In the genomic region with DNA sequence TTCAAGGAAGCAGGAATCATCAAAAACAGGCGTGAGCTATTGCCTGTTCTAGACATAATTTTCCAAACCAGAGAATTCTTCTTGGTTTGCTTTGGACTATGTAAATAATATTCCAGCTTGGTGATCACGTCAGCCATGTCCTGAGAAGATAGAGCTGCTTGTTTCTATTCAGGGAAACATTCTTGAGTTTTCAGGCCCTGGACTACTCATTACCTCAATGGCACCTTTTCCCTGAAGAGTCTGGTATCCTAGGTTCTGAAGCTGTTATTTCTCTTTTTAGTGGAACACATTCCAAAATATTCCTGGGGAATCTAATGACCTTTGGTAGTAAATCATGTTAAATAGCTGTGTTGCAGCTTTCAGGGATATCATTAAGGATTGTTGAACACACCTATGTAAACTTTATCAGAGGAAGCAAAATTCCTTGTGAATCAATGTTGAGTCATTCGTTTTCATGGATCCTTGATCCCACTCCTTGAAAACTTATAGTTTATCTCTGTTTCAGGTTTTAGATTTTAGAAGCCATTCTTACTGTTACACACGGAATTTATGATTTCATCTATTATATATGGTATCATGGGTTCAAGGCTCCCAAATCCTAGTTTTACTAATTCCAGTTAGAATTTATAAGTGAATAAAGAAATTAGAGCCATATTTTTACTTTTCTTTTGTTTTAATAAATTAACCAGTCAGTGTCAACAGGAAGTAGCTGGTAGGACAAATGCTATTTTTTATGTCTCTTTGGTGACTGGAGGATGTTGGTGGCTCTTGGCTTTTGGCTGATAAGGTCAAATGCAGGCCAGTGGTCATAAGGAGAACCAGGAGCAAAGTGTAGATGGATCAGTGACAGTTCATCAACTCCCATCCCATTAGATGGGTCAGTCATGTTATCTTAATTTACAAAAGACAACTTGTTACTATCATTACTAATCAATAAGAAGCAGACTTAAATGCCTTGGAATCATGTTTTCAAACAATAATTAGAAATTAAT, we compare ENCODE assay signal across 24 cellular contexts.
DNase-seq lines count a peak whose midpoint lies in the region; ATAC-seq and TF ChIP-seq lines count a peak whose summit lies in the region.
"Had no signal": no experiment of that assay in that cellular context is flagged by ENCODE, and none has a peak within 500 bp of the region (broad histone marks: within the 10 kb centered on the region; RNA-seq: fewer than 3 reads in every experiment).

No MANE protein-coding gene starts in this region.

- RAD21 ChIA-PET in HCT116 (lab: Charles Lee; ENCODE audit: low non-redundant PET in 1 of 2, low total read pairs in 2 of 2, uncharacterized antibody in 2 of 2, unreplicated experiment in 2 of 2) = no interaction called here

- intact Hi-C loops in HCT116 (cut with micrococcal nuclease) (no loop called here), PC-3 (cut with micrococcal nuclease) (loop anchor here (1.0 to 2.0 kb wide), 7 partner anchors 28 to 376 kb away; no protein-coding TSS in a partner anchor)

- H3K4me1 ChIP-seq in HCT116 (ENCODE audit: control insufficient read depth in 1 of 2, insufficient read depth in 2 of 2, low read length in 2 of 2) (peaks cover 60 to 68% of the 10 kb centered on the region in 2 experiments), PC-3 (ENCODE audit: insufficient read depth, low read length) (peaks cover 56% of the 10 kb centered on the region)
- H3K4me1 ChIP-seq: parathyroid adenoma had no signal

- no peaks in the 10 kb centered on the region for H3K9me2 ChIP-seq in HCT116 (ENCODE audit: insufficient read depth)
- H3K9me2 ChIP-seq in PC-3 (replicated peaks; ENCODE audit: low read length) = no peaks in the 10 kb centered on the region

- peak; percentile 53 for DNase-seq in HCT116 (ENCODE audit: low read depth, low spot score)
- DNase-seq in PC-3 = peak; percentile 94
- no peak for DNase-seq in epithelial cell of prostate (ENCODE audit: low read depth, low spot score)
- peak; percentile 64 for DNase-seq in renal cortical epithelial cell (ENCODE audit: low read depth)
- no peak for DNase-seq in stimulated activated CD4-positive, alpha-beta T cell treated with anti-CD3 and anti-CD28 coated beads, Interleukin-1b, Interleukin-23, amount 100 ng/mL, for 48 hours
- no peak for DNase-seq in OCI-M2 (lab: John Stamatoyannopoulos, UW; ENCODE audit: unreplicated experiment)
- DNase-seq in GOT3 (lab: John Stamatoyannopoulos, UW) = no peak
- DNase-seq in stimulated activated CD4-positive, alpha-beta T cell treated with anti-CD3 and anti-CD28 coated beads, Interleukin-4, amount 100 ng/mL, for 4 hours = no peak
- DNase-seq: activated CD8-positive, alpha-beta T cell treated with anti-CD3 and anti-CD28 coated beads for 36 hours; activated gamma-delta T cell; adrenal gland; CD8-positive, alpha-beta T cell; DMS53; foreskin fibroblast; GF-D8; GM23248; hippocampal formation; immature natural killer cell; NCI-H1048; NCI-H187; SHP77 treated with DMSO at 0.1 percent for 48 hours; transverse colon had no signal

- peak; percentile 66 for ATAC-seq in HCT116
- peak; percentile 72 for ATAC-seq in PC-3
- ATAC-seq: activated CD4-positive, CD25-positive, alpha-beta regulatory T cell treated with anti-CD3 and anti-CD28 coated beads, Interleukin-2, amount 50 U/mL, for 24 hours; activated CD8-positive, alpha-beta T cell treated with anti-CD3 and anti-CD28 coated beads for 36 hours; CD8-positive, alpha-beta T cell had no signal

- H3K27me3 ChIP-seq in HCT116 (ENCODE audit: insufficient read depth, low read length) (no peaks in the 10 kb centered on the region), PC-3 (ENCODE audit: low read length) (no peaks in the 10 kb centered on the region)
- H3K27me3 ChIP-seq: adrenal gland, transverse colon had no signal

- BruUV-seq in HCT116 (replicated peaks; lab: Mats Ljungman, UMichigan) (no TSS peak), PC-3 (replicated peaks; lab: Mats Ljungman, UMichigan) (TSS peak; percentile 59)

- TF ChIP-seq CTCF in HCT116 (IDR thresholded peaks at IDR 0.05 in 2 of 3, conservative IDR thresholded peaks at IDR 0.05 in 1 of 3; ENCODE audit: borderline replicate concordance in 1 of 3, insufficient read depth in 1 of 3, low read depth in 2 of 3, low read length in 2 of 3) (no peak), PC-3 (conservative IDR thresholded peaks at IDR 0.05; ENCODE audit: low read depth, low read length) (no peak)

- H3K4me2 ChIP-seq in HCT116 (ENCODE audit: low read length) (peak overlapping the region; percentile 70), PC-3 (ENCODE audit: low read length) (peak overlapping the region; percentile 59)

- H4K20me1 ChIP-seq in HCT116 (ENCODE audit: insufficient read depth) (no peaks in the 10 kb centered on the region), PC-3 (ENCODE audit: low read length) (no peaks in the 10 kb centered on the region)

- H3K79me2 ChIP-seq in HCT116 (ENCODE audit: insufficient read depth, low read length) (no peaks in the 10 kb centered on the region), PC-3 (ENCODE audit: low read length) (no peaks in the 10 kb centered on the region)
- H3K79me2 ChIP-seq: parathyroid adenoma had no signal

- H2AFZ ChIP-seq in HCT116 (ENCODE audit: low read depth, low read length, poor library complexity, severe bottlenecking) = peak overlapping the region; percentile 58
- H2AFZ ChIP-seq in PC-3 (ENCODE audit: low read length) = 0 out of 2 replicates have a peak overlapping the region, but pooled peaks have one; percentile 0
- H2AFZ ChIP-seq: GM23248, parathyroid adenoma had no signal

- H3K4me3 ChIP-seq in HCT116 (replicated peaks in 1 of 2; ENCODE audit: low read depth in 1 of 2, low read length in 2 of 2) = peak overlapping the region in 1 of 2 experiments; percentile 21; a peak in 1 of 4 replicates
- H3K4me3 ChIP-seq in PC-3 (ENCODE audit: low read length) = no peak overlapping the region
- H3K4me3 ChIP-seq: adrenal gland, GM23248, transverse colon had no signal

- H3K36me3 ChIP-seq in HCT116 (ENCODE audit: control insufficient read depth in 1 of 2, insufficient read depth in 2 of 2, low read length in 2 of 2) = no peaks in the 10 kb centered on the region
- H3K36me3 ChIP-seq in PC-3 (ENCODE audit: low read depth, low read length) = no peaks in the 10 kb centered on the region
- H3K36me3 ChIP-seq: adrenal gland, transverse colon had no signal

- peaks cover 9% of the 10 kb centered on the region for H3F3A ChIP-seq in PC-3 (ENCODE audit: low read length, unreplicated experiment)

- POLR2A ChIA-PET in HCT116 (lab: Charles Lee) = interaction anchor here (1.2 kb wide), 1 partner anchor 48 kb away, joined by 3 read pairs; no protein-coding TSS in a partner anchor
- POLR2A ChIA-PET in PC-3 (lab: Charles Lee; ENCODE audit: unreplicated experiment) = interaction anchor here (0.5 to 0.8 kb wide), 5 partner anchors 55 to 381 kb away, joined by 3 to 10 read pairs (median 4); no protein-coding TSS in a partner anchor

- H3K27ac ChIP-seq in HCT116 (ENCODE audit: low read depth, low read length) (peak overlapping the region; percentile 84), PC-3 (ENCODE audit: low read length) (peak overlapping the region; percentile 79), epithelial cell of prostate (peak overlapping the region; percentile 67)
- H3K27ac ChIP-seq: adrenal gland, GM23248, parathyroid adenoma, transverse colon had no signal

- H3K9me3 ChIP-seq in HCT116 (ENCODE audit: control insufficient read depth in 1 of 2, insufficient read depth in 1 of 2, low read depth in 1 of 2, low read length in 2 of 2) = no peaks in the 10 kb centered on the region
- H3K9me3 ChIP-seq in PC-3 (ENCODE audit: low read length) = no peaks in the 10 kb centered on the region
- H3K9me3 ChIP-seq: adrenal gland, transverse colon had no signal

- CTCF ChIA-PET in HCT116 (lab: Charles Lee) (no interaction called here), PC-3 (lab: Charles Lee) (interaction anchor here (0.6 to 1.2 kb wide), 4 partner anchors 94 to 163 kb away, joined by 3 read pairs; no protein-coding TSS in a partner anchor)

- peak; percentile 11; the same call in 1 of the 2 replicates for TF ChIP-seq RAD21 in HCT116 (IDR thresholded peaks at IDR 0.05; ENCODE audit: low read depth)

- TF ChIP-seq POLR2A in HCT116 (IDR thresholded peaks at IDR 0.05; ENCODE audit: borderline replicate concordance, extremely low read depth, insufficient read depth, insufficient read length) = no peak

- H3K9ac ChIP-seq in HCT116 (ENCODE audit: low read length) (peak overlapping the region; percentile 16), PC-3 (ENCODE audit: low read length) (peak overlapping the region; percentile 18)
- H3K9ac ChIP-seq: GM23248, parathyroid adenoma had no signal

TF ChIP-seq in HCT116, 20 proteins besides CTCF, POLR2A, EP300 and RAD21 (continues in another document):
- TF ChIP-seq SRF (IDR thresholded peaks at IDR 0.05; ENCODE audit: low read depth) (no peak), ZNF274 (IDR thresholded peaks at IDR 0.05; ENCODE audit: low read depth, low read length) (no peak), ZFX (IDR thresholded peaks at IDR 0.05) (no peak), CEBPB (IDR thresholded peaks at IDR 0.05; ENCODE audit: low read depth) (peak; percentile 43; the same call in 1 of the 2 replicates), POLR2AphosphoS5 (IDR thresholded peaks at IDR 0.05; ENCODE audit: low read depth, low read length) (no peak), JUND (IDR thresholded peaks at IDR 0.05) (peak; percentile 72)
- TF ChIP-seq, protein P1, sequence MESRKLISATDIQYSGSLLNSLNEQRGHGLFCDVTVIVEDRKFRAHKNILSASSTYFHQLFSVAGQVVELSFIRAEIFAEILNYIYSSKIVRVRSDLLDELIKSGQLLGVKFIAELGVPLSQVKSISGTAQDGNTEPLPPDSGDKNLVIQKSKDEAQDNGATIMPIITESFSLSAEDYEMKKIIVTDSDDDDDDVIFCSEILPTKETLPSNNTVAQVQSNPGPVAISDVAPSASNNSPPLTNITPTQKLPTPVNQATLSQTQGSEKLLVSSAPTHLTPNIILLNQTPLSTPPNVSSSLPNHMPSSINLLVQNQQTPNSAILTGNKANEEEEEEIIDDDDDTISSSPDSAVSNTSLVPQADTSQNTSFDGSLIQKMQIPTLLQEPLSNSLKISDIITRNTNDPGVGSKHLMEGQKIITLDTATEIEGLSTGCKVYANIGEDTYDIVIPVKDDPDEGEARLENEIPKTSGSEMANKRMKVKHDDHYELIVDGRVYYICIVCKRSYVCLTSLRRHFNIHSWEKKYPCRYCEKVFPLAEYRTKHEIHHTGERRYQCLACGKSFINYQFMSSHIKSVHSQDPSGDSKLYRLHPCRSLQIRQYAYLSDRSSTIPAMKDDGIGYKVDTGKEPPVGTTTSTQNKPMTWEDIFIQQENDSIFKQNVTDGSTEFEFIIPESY (IDR thresholded peaks at IDR 0.05; ENCODE audit: extremely low read depth, insufficient replicate concordance, low read length) = no peak
- TF ChIP-seq, protein P2, sequence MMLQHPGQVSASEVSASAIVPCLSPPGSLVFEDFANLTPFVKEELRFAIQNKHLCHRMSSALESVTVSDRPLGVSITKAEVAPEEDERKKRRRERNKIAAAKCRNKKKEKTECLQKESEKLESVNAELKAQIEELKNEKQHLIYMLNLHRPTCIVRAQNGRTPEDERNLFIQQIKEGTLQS (IDR thresholded peaks at IDR 0.05) = 0 out of 2 replicates have a peak, but pooled peaks have one; percentile 23

Comparison
In these comparisons a context has a peak if more than half of its experiments do, and no peak if none do; other contexts are left out.
1. DNase-seq: peak in HCT116 (single experiment), PC-3 (single experiment) and renal cortical epithelial cell (single experiment); none in epithelial cell of prostate (single experiment), stimulated activated CD4-positive, alpha-beta T cell treated with anti-CD3 and anti-CD28 coated beads, Interleukin-1b, Interleukin-23, amount 100 ng/mL, for 48 hours (single experiment), OCI-M2 (single experiment), GOT3 (single experiment) and stimulated activated CD4-positive, alpha-beta T cell treated with anti-CD3 and anti-CD28 coated beads, Interleukin-4, amount 100 ng/mL, for 4 hours (0 of 2).
2. Peak in every context shown above with its lines, with median percentiles within 50 percentile points of each other: H3K27ac ChIP-seq.